Comparison of ENCODE assay signal across 8 cellular contexts in genomic region chr19:1354496-1355257, GRCh38. TPM values are rescaled to one million over a fixed set of nuclear protein-coding genes. Genes with fewer than 3 reads are reported as not detected.
DNase-seq lines count a peak whose midpoint lies in the region; ATAC-seq and TF ChIP-seq lines count a peak whose summit lies in the region.

No MANE protein-coding gene starts in this region.

- peak overlapping the region; percentile 90 for H3K4me3 Mint-ChIP-seq in progenitor cell of endocrine pancreas (ENCODE audit: low read depth)

- no peaks in the 10 kb centered on the region for H3K9me3 ChIP-seq in upper lobe of right lung

- peaks cover 24% of the 10 kb centered on the region for H3K36me3 ChIP-seq in upper lobe of right lung

- peak overlapping the region; percentile 99 for H3K27ac Mint-ChIP-seq in progenitor cell of endocrine pancreas

- peak overlapping the region; percentile 74 for H3K27ac ChIP-seq in adipose tissue (ENCODE audit: low read depth, low read length)
- H3K27ac ChIP-seq in upper lobe of right lung = peak overlapping the region; percentile 93

- DNase-seq in GM12864 (ENCODE audit: low read depth) = peak; percentile 45
- peak; percentile 80 for DNase-seq in NCI-H128 (lab: John Stamatoyannopoulos, UW; ENCODE audit: unreplicated experiment)
- DNase-seq in SW480 (ENCODE audit: low spot score) = peak; percentile 72
- DNase-seq in left cardiac atrium = peak; percentile 91
- peak; percentile 89 for DNase-seq in progenitor cell of endocrine pancreas (ENCODE audit: low spot score, unreplicated experiment)
- DNase-seq in upper lobe of right lung = peak; percentile 95

- H3K36me3 Mint-ChIP-seq in progenitor cell of endocrine pancreas (ENCODE audit: insufficient read depth) = peaks cover 4% of the 10 kb centered on the region

- H3K4me3 ChIP-seq in GM12864 (ENCODE audit: low read depth, low read length) (peak overlapping the region; percentile 94), upper lobe of right lung (peak overlapping the region; percentile 82)

- H3K4me1 Mint-ChIP-seq in progenitor cell of endocrine pancreas (ENCODE audit: low read depth) = peaks cover 11% of the 10 kb centered on the region

- ATAC-seq in HG02642 (IDR thresholded peaks at IDR 0.05; ENCODE audit: poor library complexity, unreplicated experiment) = peak; percentile 92
- ATAC-seq in left cardiac atrium = peak; percentile 98
- peak; percentile 99 for ATAC-seq in upper lobe of right lung

- no peaks in the 10 kb centered on the region for H3K9me3 Mint-ChIP-seq in progenitor cell of endocrine pancreas (ENCODE audit: low read depth)

- H3K27me3 Mint-ChIP-seq in progenitor cell of endocrine pancreas = no peaks in the 10 kb centered on the region

- intact Hi-C loops in left cardiac atrium (cut with DNase I) = loop anchor here in 1 of 2 donors (10.0 kb wide), 1 partner anchor 70 kb away; the partner anchor contains the start of gene EFNA2
- intact Hi-C loops in upper lobe of right lung (cut with DNase I) = no loop called here

- 1% methylated on average over 43 to 100 of the region's 101 CpGs for WGBS in adipose tissue, 3 donors

- peaks cover 7% of the 10 kb centered on the region for H3K4me1 ChIP-seq in upper lobe of right lung

- TF ChIP-seq CTCF in GM12864 (IDR thresholded peaks at IDR 0.05; ENCODE audit: low read depth, low read length, missing control alignments) (no peak), progenitor cell of endocrine pancreas (IDR thresholded peaks at IDR 0.05; ENCODE audit: unreplicated experiment) (no peak), upper lobe of right lung (IDR thresholded peaks at IDR 0.05) (no peak)

- no peaks in the 10 kb centered on the region for H3K27me3 ChIP-seq in upper lobe of right lung

RNA-seq across cellular contexts. Expression of gene NDUFS7, which starts 29.0 kb away (rescaled TPM):
- 100 to 1,000 TPM in 2 of 3 donors, 10 to 100 TPM in 1; 97.5 to 211 (median 110) TPM for polyA plus RNA-seq in adipose tissue
- total RNA-seq in left cardiac atrium (100 to 1,000 TPM; 240 to 267 TPM), progenitor cell of endocrine pancreas (56.8 and 62.4 TPM in 2 replicates), upper lobe of right lung (78.2 TPM)

RNA-seq across cellular contexts. Expression of gene GAMT, which starts 46.7 kb away (rescaled TPM):
- polyA plus RNA-seq in adipose tissue = 10 to 100 TPM; 15.4 to 52.7 (median 17.7) TPM
- total RNA-seq in left cardiac atrium (10 to 100 TPM; 36.0 to 48.1 TPM), progenitor cell of endocrine pancreas (47.0 and 48.5 TPM in 2 replicates), upper lobe of right lung (7.1 TPM)

RNA-seq across cellular contexts. Expression of gene DAZAP1, which starts 52.7 kb away (rescaled TPM):
- 10 to 100 TPM; 38.4 to 79.9 (median 70.1) TPM for polyA plus RNA-seq in adipose tissue
- total RNA-seq in left cardiac atrium = 10 to 100 TPM; 74.1 to 95.7 TPM
- 131 and 136 TPM in 2 replicates for total RNA-seq in progenitor cell of endocrine pancreas
- 98.7 TPM for total RNA-seq in upper lobe of right lung

Comparison
In these comparisons a context has a peak if more than half of its experiments do, and no peak if none do; other contexts are left out.
1. Peak in every context shown above with its lines: DNase-seq, ATAC-seq, H3K4me3 ChIP-seq and H3K27ac ChIP-seq.
2. DNase-seq: peak in every context shown above with its lines; median percentile 95 in upper lobe of right lung; 91 in left cardiac atrium; 89 in progenitor cell of endocrine pancreas; 80 in NCI-H128; 72 in SW480; 45 in GM12864.